In the genomic region with DNA sequence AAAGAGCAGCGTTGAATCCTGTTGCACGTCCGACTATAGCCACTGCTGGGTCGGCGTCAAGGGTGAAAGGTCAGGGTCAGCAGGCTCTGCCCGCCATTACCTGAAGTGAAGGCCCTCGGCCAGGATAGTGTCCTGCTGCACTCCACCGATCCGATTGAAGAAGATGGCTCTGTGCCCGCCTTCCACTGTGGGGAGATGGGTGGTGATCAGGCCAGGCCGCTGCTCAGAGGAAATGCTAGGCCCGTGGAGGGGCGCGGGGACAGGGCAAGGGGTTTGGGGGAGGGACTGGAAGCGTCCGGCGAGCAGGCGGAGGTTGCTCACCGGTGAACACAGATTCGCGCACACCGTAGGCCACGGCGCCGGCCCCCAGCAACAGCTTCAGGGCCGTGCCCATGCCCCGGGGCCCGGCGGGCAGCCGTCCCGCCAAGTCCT, we compare ENCODE assay signal across 6 cellular contexts. TPM values are rescaled to one million over a fixed set of nuclear protein-coding genes. Genes with fewer than 3 reads are reported as not detected.
DNase-seq lines count a peak whose midpoint lies in the region; ATAC-seq and TF ChIP-seq lines count a peak whose summit lies in the region.

No MANE protein-coding gene starts in this region.

- no peak for DNase-seq in Calu3
- DNase-seq in dermis blood vessel endothelial cell, result peak; percentile 17
- DNase-seq in ACHN, result no peak

- no peak for TF ChIP-seq CTCF in Calu3 (IDR thresholded peaks at IDR 0.05; ENCODE audit: unreplicated experiment)

- ATAC-seq in HG03439 (IDR thresholded peaks at IDR 0.05; ENCODE audit: unreplicated experiment) (peak; percentile 12), HG03565 (IDR thresholded peaks at IDR 0.05; ENCODE audit: unreplicated experiment) (no peak)

- H3K27me3 Mint-ChIP-seq in Calu3 (ENCODE audit: unreplicated experiment), result no peaks in the 10 kb centered on the region

- H3K36me3 ChIP-seq in rectal smooth muscle tissue (ENCODE audit: control insufficient read depth, insufficient read depth, low read length), result peaks cover 41% of the 10 kb centered on the region

- peak overlapping the region; percentile 93 for H3K4me3 ChIP-seq in rectal smooth muscle tissue (ENCODE audit: low read length)

- peak overlapping the region; percentile 90 for H3K27ac ChIP-seq in rectal smooth muscle tissue (ENCODE audit: low read depth, low read length)

- H3K27me3 ChIP-seq in rectal smooth muscle tissue (ENCODE audit: control insufficient read depth, insufficient read depth, low read length), result no peaks in the 10 kb centered on the region

- peaks cover 11% of the 10 kb centered on the region for H3K4me1 ChIP-seq in rectal smooth muscle tissue (ENCODE audit: control insufficient read depth, insufficient read depth, low read length)

- peaks cover 83% of the 10 kb centered on the region for H3K36me3 Mint-ChIP-seq in Calu3 (ENCODE audit: insufficient read depth, unreplicated experiment)

- no TSS peak for BruUV-seq in Calu3 (replicated peaks; lab: Mats Ljungman, UMichigan)

- peak overlapping the region; percentile 91 for H3K9ac ChIP-seq in rectal smooth muscle tissue (ENCODE audit: low read length)

- peaks cover 40% of the 10 kb centered on the region for H3K4me1 Mint-ChIP-seq in Calu3 (ENCODE audit: low read depth, unreplicated experiment)

- H3K9me3 Mint-ChIP-seq in Calu3 (ENCODE audit: low read depth, unreplicated experiment), result no peaks in the 10 kb centered on the region

- CTCF ChIA-PET in Calu3 (lab: Charles Lee), result no interaction called here

- H3K4me3 Mint-ChIP-seq in Calu3 (ENCODE audit: low read depth, unreplicated experiment), result peak overlapping the region; percentile 81

- in situ Hi-C loops in ACHN (cut with HindIII; ENCODE audit: low pct_ligation_motif_present, low pct_unique_long_range_greater_than_20kb, low sequenced_read_pairs), result no loop called here

- peak overlapping the region; percentile 88 for H3K27ac Mint-ChIP-seq in Calu3 (ENCODE audit: unreplicated experiment)

- intact Hi-C loops in Calu3 (cut with micrococcal nuclease; ENCODE audit: unreplicated experiment), result no loop called here

RNA-seq across cellular contexts. Expression of a gene that starts 0.4 kb away (rescaled TPM):
- 182 and 195 TPM in 2 replicates for total RNA-seq in Calu3 (2022)
- 191 and 205 TPM in 2 replicates for total RNA-seq in dermis blood vessel endothelial cell

RNA-seq across cellular contexts. Expression of a gene that starts 0.6 kb away (rescaled TPM):
- total RNA-seq in Calu3 (2022) (73.1 and 80.5 TPM in 2 replicates), dermis blood vessel endothelial cell (35.6 and 39.3 TPM in 2 replicates)

RNA-seq across cellular contexts. Expression of a gene that starts 19.0 kb away (rescaled TPM):
- total RNA-seq in Calu3 (2022) (42.4 and 46.3 TPM in 2 replicates), dermis blood vessel endothelial cell (2.4 and 3.4 TPM in 2 replicates)

RNA-seq across cellular contexts. Expression of a gene that starts 26.3 kb away (rescaled TPM):
- 96.7 and 103 TPM in 2 replicates for total RNA-seq in Calu3 (2022)
- total RNA-seq in dermis blood vessel endothelial cell, result 73.7 and 177 TPM in 2 replicates

RNA-seq across cellular contexts. Expression of a gene that starts 26.5 kb away (rescaled TPM):
- total RNA-seq in Calu3 (2022), result not detected in 2 replicates
- not detected in 2 replicates for total RNA-seq in dermis blood vessel endothelial cell
